21 cellular contexts compared by ENCODE assay signal in genomic region chr10:128102480-128103228, GRCh38. TPM values are rescaled to one million over a fixed set of nuclear protein-coding genes. Genes with fewer than 3 reads are reported as not detected.
DNase-seq lines count a peak whose midpoint lies in the region; ATAC-seq, FAIRE-seq and TF ChIP-seq lines count a peak whose summit lies in the region.
"Had no signal": no experiment of that assay in that cellular context is flagged by ENCODE, and none has a peak within 500 bp of the region (broad histone marks: within the 10 kb centered on the region; RNA-seq: fewer than 3 reads in every experiment).

No MANE protein-coding gene starts in this region.

- peak; percentile 6 for DNase-seq in NCI-H1092 treated with DMSO at 0.1 percent for 48 hours (lab: John Stamatoyannopoulos, UW)
- no peak for DNase-seq in NCI-H1092 (lab: John Stamatoyannopoulos, UW)
- DNase-seq in natural killer cell, result no peak
- no peak for DNase-seq in natural killer cell treated with Interleukin-12 subunit alpha and Interleukin-12 subunit beta and Interleukin-15 and Interleukin-18, amount 100 ng/mL, for 72 hours (ENCODE audit: low spot score)
- DNase-seq in lower lobe of right lung, result peak; percentile 70
- DNase-seq in D721Med (ENCODE audit: insufficient read length, low spot score), result no peak
- DNase-seq in KG1 (lab: John Stamatoyannopoulos, UW), result no peak
- DNase-seq: activated naive CD4-positive, alpha-beta T cell treated with anti-CD3 and anti-CD28 coated beads, Interleukin-2, amount 50 U/mL, for 16 hours; HCEC 1CT; head of caudate nucleus; NCI-H1694; NCI-H446 treated with DMSO at 0.1 percent for 48 hours; occipital lobe; stimulated activated CD4-positive, alpha-beta T cell treated with anti-CD3 and anti-CD28 coated beads, Interleukin-1b, Interleukin-23, amount 100 ng/mL, for 48 hours had no signal

- no peaks in the 10 kb centered on the region for H3K27me3 ChIP-seq in lower lobe of right lung (ENCODE audit: low read depth)
- H3K27me3 ChIP-seq: BLaER1 treated with 17β-estradiol and CSF1 and Interleukin-3, amounts not matched to agents 10 nM and 100 nM; breast epithelium; suprapubic skin had no signal

- ATAC-seq in natural killer cell (no peak), lower lobe of right lung (peak; percentile 83 to 88), GM18909 (IDR thresholded peaks at IDR 0.05; ENCODE audit: poor library complexity, unreplicated experiment) (no peak)
- no peak for ATAC-seq in natural killer cell treated with Interleukin-12 subunit alpha and Interleukin-12 subunit beta and Interleukin-15 and Interleukin-18, amount 100 ng/mL, for 72 hours
- ATAC-seq: sciatic nerve had no signal

- no peak for TF ChIP-seq CTCF in natural killer cell (IDR thresholded peaks at IDR 0.05)
- TF ChIP-seq CTCF in lower lobe of right lung (IDR thresholded peaks at IDR 0.05), result no peak
- TF ChIP-seq CTCF in D721Med (IDR thresholded peaks at IDR 0.05; ENCODE audit: insufficient read depth, missing control alignments), result no peak

- no peaks in the 10 kb centered on the region for H3K9me3 Mint-ChIP-seq in natural killer cell
- no peaks in the 10 kb centered on the region for H3K9me3 Mint-ChIP-seq in natural killer cell treated with Interleukin-12 subunit alpha and Interleukin-12 subunit beta and Interleukin-15 and Interleukin-18, amount 100 ng/mL, for 72 hours

- no peak overlapping the region for H3K27ac ChIP-seq in lower lobe of right lung
- H3K27ac ChIP-seq: 22Rv1; BLaER1 treated with 17β-estradiol and CSF1 and Interleukin-3, amounts not matched to agents 10 nM and 100 nM; breast epithelium; suprapubic skin had no signal

- no peaks in the 10 kb centered on the region for H3K9me3 ChIP-seq in lower lobe of right lung
- H3K9me3 ChIP-seq: BLaER1 treated with 17β-estradiol and CSF1 and Interleukin-3, amounts not matched to agents 10 nM and 100 nM; breast epithelium; suprapubic skin had no signal

- H3K4me1 Mint-ChIP-seq in natural killer cell, result peaks cover 22 to 40% of the 10 kb centered on the region in 2 donors
- H3K4me1 Mint-ChIP-seq in natural killer cell treated with Interleukin-12 subunit alpha and Interleukin-12 subunit beta and Interleukin-15 and Interleukin-18, amount 100 ng/mL, for 72 hours (ENCODE audit: low read depth in 2 of 2), result peaks cover 44 to 46% of the 10 kb centered on the region in 2 donors

- no peak for FAIRE-seq in D721Med (lab: Jason Lieb, UNC)
- FAIRE-seq: keratinocyte had no signal

- H3K36me3 ChIP-seq in lower lobe of right lung, result no peaks in the 10 kb centered on the region
- H3K36me3 ChIP-seq: breast epithelium, suprapubic skin had no signal

- H3K4me1 ChIP-seq in lower lobe of right lung, result no peaks in the 10 kb centered on the region
- H3K4me1 ChIP-seq: breast epithelium, suprapubic skin had no signal

- peaks cover 6 to 16% of the 10 kb centered on the region in 2 donors for H3K27me3 Mint-ChIP-seq in natural killer cell (ENCODE audit: low read depth in 2 of 2)
- peaks cover 0 to 6% of the 10 kb centered on the region in 2 donors for H3K27me3 Mint-ChIP-seq in natural killer cell treated with Interleukin-12 subunit alpha and Interleukin-12 subunit beta and Interleukin-15 and Interleukin-18, amount 100 ng/mL, for 72 hours

- peak overlapping the region; percentile 11 to 50 for H3K27ac Mint-ChIP-seq in natural killer cell
- peak overlapping the region in 1 of 2 donors; percentile 8 for H3K27ac Mint-ChIP-seq in natural killer cell treated with Interleukin-12 subunit alpha and Interleukin-12 subunit beta and Interleukin-15 and Interleukin-18, amount 100 ng/mL, for 72 hours

- H3K4me3 Mint-ChIP-seq in natural killer cell, result peak overlapping the region; percentile 8
- H3K4me3 Mint-ChIP-seq in natural killer cell treated with Interleukin-12 subunit alpha and Interleukin-12 subunit beta and Interleukin-15 and Interleukin-18, amount 100 ng/mL, for 72 hours, result no peak overlapping the region

- H3K4me3 ChIP-seq in lower lobe of right lung, result no peak overlapping the region
- H3K4me3 ChIP-seq: BLaER1 treated with 17β-estradiol and CSF1 and Interleukin-3, amounts not matched to agents 10 nM and 100 nM; breast epithelium; suprapubic skin had no signal

- no peaks in the 10 kb centered on the region for H3K36me3 Mint-ChIP-seq in natural killer cell
- H3K36me3 Mint-ChIP-seq in natural killer cell treated with Interleukin-12 subunit alpha and Interleukin-12 subunit beta and Interleukin-15 and Interleukin-18, amount 100 ng/mL, for 72 hours, result peaks cover 38% of the 10 kb centered on the region

- intact Hi-C loops in natural killer cell (cut with micrococcal nuclease), result no loop called here
- intact Hi-C loops in lower lobe of right lung (cut with DNase I), result no loop called here

RNA-seq across cellular contexts. Expression of gene MKI67, which starts 23.6 kb away (rescaled TPM):
- total RNA-seq in natural killer cell (10 to 100 TPM in 1 of 3 donors, 1 to 10 TPM in 2; 5.3 to 10.0 (median 6.8) TPM), lower lobe of right lung (4.8 TPM)
- 100 to 1,000 TPM; 141 to 270 TPM for total RNA-seq in natural killer cell treated with Interleukin-12 subunit alpha and Interleukin-12 subunit beta and Interleukin-15 and Interleukin-18, amount 100 ng/mL, for 72 hours

Comparison
In these comparisons a context has a peak if more than half of its experiments do, and no peak if none do; other contexts are left out.
1. DNase-seq: peak in NCI-H1092 treated with DMSO at 0.1 percent for 48 hours (single experiment) and lower lobe of right lung (single experiment); none in NCI-H1092 (single experiment), natural killer cell (single experiment), natural killer cell treated with Interleukin-12 subunit alpha and Interleukin-12 subunit beta and Interleukin-15 and Interleukin-18, amount 100 ng/mL, for 72 hours (single experiment), D721Med (single experiment) and KG1 (single experiment).
2. RNA of gene MKI67, which starts 23.6 kb away (total RNA-seq): 141 to 270 TPM in natural killer cell treated with Interleukin-12 subunit alpha and Interleukin-12 subunit beta and Interleukin-15 and Interleukin-18, amount 100 ng/mL, for 72 hours; 5.3 to 10.0 TPM in natural killer cell and 4.8 TPM in lower lobe of right lung (single experiment); every median in the first group is over 10 times any median in the second.
3. ATAC-seq: peak in lower lobe of right lung (2 of 2); none in natural killer cell (0 of 3), natural killer cell treated with Interleukin-12 subunit alpha and Interleukin-12 subunit beta and Interleukin-15 and Interleukin-18, amount 100 ng/mL, for 72 hours (0 of 2) and GM18909 (single experiment).